28 cellular contexts compared by ENCODE assay signal in genomic region chr1:3497521-3497920, GRCh38. TPM values are rescaled to one million over a fixed set of nuclear protein-coding genes. Genes with fewer than 3 reads are reported as not detected.
"Had no signal": no experiment of that assay in that cellular context is flagged by ENCODE, and none has a peak within 500 bp of the region (broad histone marks: within the 10 kb centered on the region; RNA-seq: fewer than 3 reads in every experiment).

No MANE protein-coding gene starts in this region.

- ATAC-seq: natural killer cell; pancreas; right cardiac atrium; stimulated activated memory B cell treated with anti-CD40 and anti-IgM and Interleukin-4, amounts not matched to agents 10 μg/mL and 1 μg/mL and 100 μg/mL, for 72 hours; stimulated activated naive CD8-positive, alpha-beta T cell treated with anti-CD3 and anti-CD28 coated beads, Interleukin-15, amount 100 ng/mL, for 72 hours had no signal

- DNase-seq: islet precursor cell; left ventricle myocardium inferior; mesendoderm; naive B cell; natural killer cell; nephron progenitor cell; nucleus accumbens; posterior cingulate gyrus; retina; right cardiac atrium; sigmoid colon; small intestine; spleen; stimulated activated CD4-positive, alpha-beta T cell treated with anti-CD3 and anti-CD28 coated beads, Interleukin-1b, Interleukin-23, amount 100 ng/mL, for 48 hours; stimulated activated CD4-positive, alpha-beta T cell treated with anti-CD3 and anti-CD28 coated beads, Interleukin-2, amount 100 ng/mL, for 48 hours; stimulated activated CD4-positive, alpha-beta T cell treated with anti-CD3 and anti-CD28 coated beads, Interleukin-4, amount 100 ng/mL, for 4 hours; stimulated activated CD8-positive, alpha-beta memory T cell treated with anti-CD3 and anti-CD28 coated beads, Interleukin-4, amount 100 ng/mL, for 48 hours; stimulated activated naive CD4-positive, alpha-beta T cell treated with Interleukin-2 at 50 U/mL for 16 hours; stimulated activated naive CD8-positive, alpha-beta T cell treated with anti-CD3 and anti-CD28 coated beads, Interleukin-15, amount 100 ng/mL, for 72 hours; substantia nigra; uterus had no signal

- H3K4me1 ChIP-seq: left ventricle myocardium inferior, pancreas, prostate gland, sigmoid colon, uterus had no signal

- H3K4me3 ChIP-seq: left ventricle myocardium inferior, lung, pancreas, prostate gland, sigmoid colon, spleen, tibial nerve, uterus had no signal

- FAIRE-seq: pancreas, small intestine had no signal

- H3K27ac ChIP-seq: left ventricle myocardium inferior, pancreas, prostate gland, sigmoid colon, spleen, tibial nerve, uterus had no signal

- H3K36me3 ChIP-seq: left ventricle myocardium inferior, pancreas, prostate gland, sigmoid colon, uterus had no signal

- H3K9me3 ChIP-seq: left ventricle myocardium inferior, pancreas, prostate gland, sigmoid colon, spleen, tibial nerve, uterus had no signal

- H3K27me3 ChIP-seq: pancreas, sigmoid colon, spleen, tibial nerve, uterus had no signal

RNA-seq across cellular contexts. Expression of gene ARHGEF16, which starts 43.1 kb away (rescaled TPM):
- total RNA-seq: mononuclear cell, natural killer cell, osteoblast had no signal
